8 cellular contexts compared by ENCODE assay signal in the genomic region with DNA sequence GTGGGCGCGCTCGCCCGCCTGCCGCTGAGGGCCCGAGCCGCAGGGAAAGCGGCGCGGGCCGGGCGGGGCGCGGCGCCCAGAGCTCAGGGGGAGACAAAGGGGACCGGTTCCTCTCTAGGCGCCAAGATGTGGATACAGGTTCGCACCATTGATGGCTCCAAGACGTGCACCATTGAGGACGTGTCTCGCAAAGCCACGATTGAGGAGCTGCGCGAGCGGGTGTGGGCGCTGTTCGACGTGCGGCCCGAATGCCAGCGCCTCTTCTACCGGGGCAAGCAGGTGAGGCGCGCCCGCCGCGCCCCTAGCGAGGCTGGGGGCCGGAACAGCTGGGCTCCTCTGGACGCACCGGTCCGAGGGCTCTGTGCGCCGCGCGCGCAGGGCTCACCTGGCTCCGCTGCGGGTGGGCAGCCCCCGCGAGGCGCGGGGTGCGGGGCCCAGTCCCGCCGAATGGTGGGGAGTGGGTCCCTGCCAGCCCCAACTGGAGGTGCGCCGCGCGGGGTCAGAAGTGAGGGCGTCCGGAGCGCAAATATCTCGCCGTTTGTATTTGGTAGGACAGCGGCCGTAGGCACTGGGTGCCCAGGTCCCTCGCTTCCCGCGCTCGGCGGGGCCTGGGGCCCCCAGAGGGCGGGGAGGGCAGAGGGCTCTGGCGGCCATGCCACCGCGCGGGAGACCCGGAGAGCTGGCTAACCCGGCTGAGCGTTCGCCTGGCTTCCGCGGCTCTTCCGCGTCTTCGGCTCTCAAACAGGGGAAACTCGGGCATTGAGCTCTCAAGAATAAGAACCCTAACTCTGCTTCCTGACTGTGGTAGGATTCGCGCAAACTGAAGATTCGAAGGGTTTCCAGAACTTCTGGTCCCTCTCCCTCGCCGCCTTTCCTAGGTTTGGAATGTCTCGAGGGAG. TPM values are rescaled to one million over a fixed set of nuclear protein-coding genes. Genes with fewer than 3 reads are reported as not detected.
A peak's percentile ranks its signal among the peaks of the same experiment; 100 is the strongest.
DNase-seq lines count a peak whose midpoint lies in the region; ATAC-seq and TF ChIP-seq lines count a peak whose summit lies in the region.

No MANE protein-coding gene starts in this region.

- ATAC-seq in GM21619 (IDR thresholded peaks at IDR 0.05; ENCODE audit: unreplicated experiment): peak; percentile 7
- ATAC-seq in activated CD4-positive, alpha-beta T cell treated with anti-CD3 and anti-CD28 coated beads for 36 hours: peak; percentile 2
- ATAC-seq in stimulated activated memory B cell treated with anti-CD40 and anti-IgM and Interleukin-4, amounts not matched to agents 10 μg/mL and 1 μg/mL and 100 μg/mL, for 72 hours: peak; percentile 26

- H3K9me3 Mint-ChIP-seq in activated CD4-positive, alpha-beta T cell treated with anti-CD3 and anti-CD28 coated beads for 36 hours (ENCODE audit: low read depth): no peaks in the 10 kb centered on the region
- no peaks in the 10 kb centered on the region for H3K9me3 Mint-ChIP-seq in stimulated activated memory B cell treated with anti-CD40 and anti-IgM and Interleukin-4, amounts not matched to agents 10 μg/mL and 1 μg/mL and 100 μg/mL, for 72 hours

- no peaks in the 10 kb centered on the region for H3K27me3 ChIP-seq in dorsolateral prefrontal cortex

- H3K4me3 Mint-ChIP-seq in activated CD4-positive, alpha-beta T cell treated with anti-CD3 and anti-CD28 coated beads for 36 hours: peak overlapping the region; percentile 83
- peak overlapping the region; percentile 80 for H3K4me3 Mint-ChIP-seq in stimulated activated memory B cell treated with anti-CD40 and anti-IgM and Interleukin-4, amounts not matched to agents 10 μg/mL and 1 μg/mL and 100 μg/mL, for 72 hours

- peak in 1 of 56 donors; percentile 4 for TF ChIP-seq CTCF in dorsolateral prefrontal cortex (IDR thresholded peaks at IDR 0.05 in 54 of 56, conservative IDR thresholded peaks at IDR 0.05 in 2 of 56; ENCODE audit: low read depth in 1 of 56, partially characterized antibody in 56 of 56)

- intact Hi-C loops in activated CD4-positive, alpha-beta T cell treated with anti-CD3 and anti-CD28 coated beads for 36 hours (cut with DNase I, micrococcal nuclease): loop anchor here (1.0 to 10.0 kb wide), 18 partner anchors 15 to 1739 kb away; a partner anchor contains a TSS
- intact Hi-C loops in dorsolateral prefrontal cortex (cut with DNase I): loop anchor here (1.0 to 10.0 kb wide), 6 partner anchors 54 to 271 kb away; no protein-coding TSS in a partner anchor

- POLR2A ChIA-PET in activated CD4-positive, alpha-beta T cell treated with anti-CD3 and anti-CD28 coated beads for 36 hours (lab: Charles Lee): interaction anchor here (0.5 to 2.3 kb wide), 7 partner anchors 17 to 882 kb away, joined by 3 to 16 read pairs (median 5); a partner anchor contains a TSS

- H3K4me1 Mint-ChIP-seq in activated CD4-positive, alpha-beta T cell treated with anti-CD3 and anti-CD28 coated beads for 36 hours: peaks cover 41% of the 10 kb centered on the region
- peaks cover 62% of the 10 kb centered on the region for H3K4me1 Mint-ChIP-seq in stimulated activated memory B cell treated with anti-CD40 and anti-IgM and Interleukin-4, amounts not matched to agents 10 μg/mL and 1 μg/mL and 100 μg/mL, for 72 hours

- H3K4me3 ChIP-seq in dorsolateral prefrontal cortex: peak overlapping the region; percentile 68 to 99 (median 93)

- peak overlapping the region in 58 of 59 donors; percentile 18 to 98 (median 94) for H3K27ac ChIP-seq in dorsolateral prefrontal cortex

- peak overlapping the region; percentile 72 for H3K27ac Mint-ChIP-seq in activated CD4-positive, alpha-beta T cell treated with anti-CD3 and anti-CD28 coated beads for 36 hours
- H3K27ac Mint-ChIP-seq in stimulated activated memory B cell treated with anti-CD40 and anti-IgM and Interleukin-4, amounts not matched to agents 10 μg/mL and 1 μg/mL and 100 μg/mL, for 72 hours: peak overlapping the region; percentile 95

- peaks cover 32% of the 10 kb centered on the region for H3K36me3 Mint-ChIP-seq in activated CD4-positive, alpha-beta T cell treated with anti-CD3 and anti-CD28 coated beads for 36 hours (ENCODE audit: low read depth)
- H3K36me3 Mint-ChIP-seq in stimulated activated memory B cell treated with anti-CD40 and anti-IgM and Interleukin-4, amounts not matched to agents 10 μg/mL and 1 μg/mL and 100 μg/mL, for 72 hours: no peaks in the 10 kb centered on the region

- in situ Hi-C loops in KBM-7 (cut with MboI; ENCODE audit: low pct_unique_long_range_greater_than_20kb, low sequenced_read_pairs): no loop called here

- peaks cover 6% of the 10 kb centered on the region for H3K27me3 Mint-ChIP-seq in activated CD4-positive, alpha-beta T cell treated with anti-CD3 and anti-CD28 coated beads for 36 hours
- no peaks in the 10 kb centered on the region for H3K27me3 Mint-ChIP-seq in stimulated activated memory B cell treated with anti-CD40 and anti-IgM and Interleukin-4, amounts not matched to agents 10 μg/mL and 1 μg/mL and 100 μg/mL, for 72 hours

- peak; percentile 41 for DNase-seq in Daoy (ENCODE audit: low read depth)
- peak; percentile 38 for DNase-seq in KBM-7
- peak; percentile 66 for DNase-seq in activated CD4-positive, alpha-beta T cell treated with anti-CD3 and anti-CD28 coated beads for 36 hours
- DNase-seq in dorsolateral prefrontal cortex: peak in 7 of 10 donors; percentile 5 to 56 (median 29)
- peak; percentile 17 for DNase-seq in medulla oblongata (ENCODE audit: extremely low spot score)
- no peak for DNase-seq in dedifferentiated amniotic fluid mesenchymal stem cell (ENCODE audit: extremely low spot score)

- CTCF ChIA-PET in activated CD4-positive, alpha-beta T cell treated with anti-CD3 and anti-CD28 coated beads for 36 hours (lab: Charles Lee): interaction anchor here (0.6 to 2.2 kb wide), 7 partner anchors 11 to 345 kb away, joined by 3 to 8 read pairs (median 3); no protein-coding TSS in a partner anchor

RNA-seq across cellular contexts. Expression of a gene that starts 0.6 kb away (rescaled TPM):
- 56.3 and 63.8 TPM in 2 replicates for total RNA-seq in Daoy (2014; rRNA removed; shearing (Covaris generic))
- 10 to 100 TPM; 63.7 to 70.9 TPM for total RNA-seq in activated CD4-positive, alpha-beta T cell treated with anti-CD3 and anti-CD28 coated beads for 36 hours
- total RNA-seq in dorsolateral prefrontal cortex: 100 to 1,000 TPM in 1 of 120 experiments, 10 to 100 TPM in 119; 34.8 to 107 (median 53.6) TPM
